ENCODE assay signal across 10 cellular contexts in genomic region chr22:43840851-43841250, GRCh38. TPM values are rescaled to one million over a fixed set of nuclear protein-coding genes. Genes with fewer than 3 reads are reported as not detected.
"Had no signal": no experiment of that assay in that cellular context is flagged by ENCODE, and none has a peak within 500 bp of the region (broad histone marks: within the 10 kb centered on the region; RNA-seq: fewer than 3 reads in every experiment).

No MANE protein-coding gene starts in this region.

- H3K4me1 ChIP-seq: HAP-1 had no signal

- H3K4me3 Mint-ChIP-seq: HFFc6 had no signal

- ATAC-seq: HCT116, K562 had no signal

- H3K27ac ChIP-seq: GM23248 had no signal

- H2AFZ ChIP-seq: GM23248 had no signal

- H3K9me3 Mint-ChIP-seq: HFFc6 had no signal

- H3K9me3 ChIP-seq: HAP-1 had no signal

- H3K27ac Mint-ChIP-seq: HFFc6 had no signal

- DNase-seq: GM23248, GOT3, H7, HFFc6, IMR-90 had no signal

- H3K36me3 ChIP-seq: HAP-1 had no signal

- H3K9ac ChIP-seq: GM23248 had no signal

- H3K4me3 ChIP-seq: GM23248, HAP-1, K562 had no signal

RNA-seq across cellular contexts. Expression of gene SULT4A1, which starts 21.5 kb away (rescaled TPM):
- total RNA-seq: GM23248, HFFc6, HT-29 had no signal
- polyA plus RNA-seq: GM23248 had no signal

RNA-seq across cellular contexts. Expression of gene EFCAB6, which starts 28.7 kb away (rescaled TPM):
- total RNA-seq: K562 had no signal

RNA-seq across cellular contexts. Expression of gene PNPLA5, which starts 51.0 kb away (rescaled TPM):
- total RNA-seq: GM23248, H4, HFFc6, HT-29, K562 had no signal
- polyA plus RNA-seq: GM23248, K562 had no signal
